8 cellular contexts compared by ENCODE assay signal in the genomic region with DNA sequence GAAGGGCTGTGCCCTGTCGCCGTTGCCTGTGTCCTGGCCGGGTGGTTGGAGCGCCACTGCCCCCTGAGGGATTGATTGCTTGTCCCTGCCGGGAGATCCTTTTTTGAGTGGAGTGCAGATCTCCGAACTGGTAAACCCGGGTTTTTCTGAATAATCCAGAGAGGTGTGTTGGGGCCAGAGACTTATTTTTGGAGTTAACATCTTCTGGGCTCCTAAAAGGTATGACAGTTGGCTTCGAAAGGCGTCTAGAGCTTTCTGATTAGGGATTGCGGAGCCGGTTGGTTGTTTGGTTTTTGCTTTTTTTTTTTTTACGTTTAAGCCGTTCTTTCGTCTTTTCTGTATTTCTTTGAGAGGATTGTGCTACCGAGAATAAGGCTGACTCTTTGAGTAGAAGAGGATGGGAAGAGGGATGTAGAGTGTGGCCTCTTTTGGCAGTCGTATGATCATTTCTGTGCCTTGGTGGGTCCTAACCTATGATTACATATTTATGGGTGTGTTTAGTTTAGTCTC. TPM values are rescaled to one million over a fixed set of nuclear protein-coding genes. Genes with fewer than 3 reads are reported as not detected.
DNase-seq lines count a peak whose midpoint lies in the region; ATAC-seq and TF ChIP-seq lines count a peak whose summit lies in the region.

No MANE protein-coding gene starts in this region.

- peaks cover 0 to 5% (median 0%) of the 10 kb centered on the region in 3 donors for H3K27me3 Mint-ChIP-seq in CD14-positive monocyte (ENCODE audit: low read depth in 3 of 3)

- intact Hi-C loops in CD14-positive monocyte (cut with micrococcal nuclease), result loop anchor here (5.0 kb wide), 2 partner anchors 80 to 95 kb away; partner anchors contain the start of gene ZMPSTE24 (in 2 of the 2)

- peaks cover 12% of the 10 kb centered on the region for H3K4me1 Mint-ChIP-seq in CD14-positive monocyte

- H3K36me3 ChIP-seq in mesodermal cell (ENCODE audit: control insufficient read depth, insufficient read depth, low read length), result no peaks in the 10 kb centered on the region

- no peaks in the 10 kb centered on the region for H3K9me3 Mint-ChIP-seq in CD14-positive monocyte

- H3K4me3 Mint-ChIP-seq in CD14-positive monocyte, result no peak overlapping the region

- H3K27ac Mint-ChIP-seq in CD14-positive monocyte, result no peak overlapping the region

- H3K4me3 ChIP-seq in cardiac fibroblast (replicated peaks in 1 of 2; ENCODE audit: low read depth in 2 of 2, low read length in 2 of 2) (peak overlapping the region; percentile 84 to 94), mesodermal cell (ENCODE audit: extremely low read depth, insufficient read depth, low read length, poor library complexity, severe bottlenecking) (peak overlapping the region; percentile 75)

- peaks cover 7% of the 10 kb centered on the region for H3K4me1 ChIP-seq in mesodermal cell (ENCODE audit: control insufficient read depth, insufficient read depth, low read length, poor library complexity, severe bottlenecking)

- TF ChIP-seq CTCF in CD14-positive monocyte (IDR thresholded peaks at IDR 0.05), result peak; percentile 21
- TF ChIP-seq CTCF in cardiac fibroblast (IDR thresholded peaks at IDR 0.05; ENCODE audit: low read depth, low read length), result no peak
- TF ChIP-seq CTCF in GM20000 (IDR thresholded peaks at IDR 0.05; ENCODE audit: extremely low read depth, missing control alignments), result no peak

- H3K27ac ChIP-seq in mesodermal cell (ENCODE audit: low read depth, low read length, severe bottlenecking), result peak overlapping the region; percentile 95

- no peaks in the 10 kb centered on the region for H3K36me3 Mint-ChIP-seq in CD14-positive monocyte

- no peaks in the 10 kb centered on the region for H3K9me3 ChIP-seq in mesodermal cell (ENCODE audit: control insufficient read depth, low read length)

- DNase-seq in CD14-positive monocyte (ENCODE audit: low spot score), result no peak
- DNase-seq in cardiac fibroblast (ENCODE audit: low read depth in 2 of 2), result peak in 1 of 2 donors; percentile 12
- no peak for DNase-seq in GM20000 (ENCODE audit: low spot score)

- WGBS in mesodermal cell (ENCODE audit: insufficient coverage in 2 of 2), 2 experiments, result 0 to 3% methylated on average over 11 to 12 of the region's 16 CpGs

- peak; percentile 26 for ATAC-seq in HG03196 (IDR thresholded peaks at IDR 0.05; ENCODE audit: unreplicated experiment)
- no peak for ATAC-seq in GM18867 (IDR thresholded peaks at IDR 0.05; ENCODE audit: unreplicated experiment)
- no peak for ATAC-seq in HG02970 (IDR thresholded peaks at IDR 0.05; ENCODE audit: low FRiP score, unreplicated experiment)
- no peak for ATAC-seq in HG03342 (IDR thresholded peaks at IDR 0.05; ENCODE audit: unreplicated experiment)

RNA-seq across cellular contexts. Expression of gene RLF, which starts 0.8 kb away (rescaled TPM):
- 1 to 10 TPM; 3.0 to 6.2 TPM for polyA plus RNA-seq in CD14-positive monocyte
- 16.8 TPM for polyA plus RNA-seq in mesodermal cell (2013, experiment 1 of 2)
- 18.1 TPM for polyA plus RNA-seq in mesodermal cell (2013, experiment 2 of 2)
